Comparison of ENCODE assay signal across 1 cellular context in the genomic region with DNA sequence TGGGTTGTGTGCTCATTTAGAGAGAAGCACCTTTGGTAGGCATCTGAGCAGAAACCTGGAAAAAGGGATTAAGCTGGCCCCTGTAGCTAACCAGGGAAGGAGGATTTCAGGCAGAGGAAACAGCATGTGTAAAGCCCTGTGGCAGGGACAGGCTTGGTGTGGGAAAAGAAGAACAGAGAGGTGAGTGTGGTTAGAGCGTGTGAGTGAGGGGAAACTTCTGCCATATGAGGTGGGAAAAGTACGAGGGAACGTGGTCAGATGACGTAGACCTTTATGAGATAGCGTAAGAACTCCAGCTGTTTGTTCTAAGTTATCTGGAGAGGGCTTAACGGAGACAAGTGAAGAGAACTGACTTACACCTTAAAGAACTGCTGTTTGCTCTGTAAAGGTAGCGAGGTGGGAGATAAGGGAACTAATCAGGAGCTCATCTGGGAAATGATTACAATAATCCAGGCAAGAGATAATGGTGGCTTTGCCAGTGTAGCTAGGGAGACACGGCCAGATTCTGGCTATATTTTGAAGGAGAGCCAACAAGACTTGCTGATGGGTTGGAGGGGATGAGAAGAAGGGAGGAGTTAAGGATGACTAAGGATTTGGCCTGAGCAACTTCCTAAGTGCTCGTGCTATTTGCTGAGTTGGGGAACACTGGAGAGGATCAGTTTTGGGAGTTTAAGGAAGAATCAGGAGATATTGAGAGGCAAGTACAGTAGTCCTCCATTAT.
TF ChIP-seq lines count a peak whose summit lies in the region.

No MANE protein-coding gene starts in this region.

TF ChIP-seq in HEK293, 187 proteins besides CTCF, POLR2A, EP300 and RAD21 (continued from another document):
- TF ChIP-seq, protein P1, sequence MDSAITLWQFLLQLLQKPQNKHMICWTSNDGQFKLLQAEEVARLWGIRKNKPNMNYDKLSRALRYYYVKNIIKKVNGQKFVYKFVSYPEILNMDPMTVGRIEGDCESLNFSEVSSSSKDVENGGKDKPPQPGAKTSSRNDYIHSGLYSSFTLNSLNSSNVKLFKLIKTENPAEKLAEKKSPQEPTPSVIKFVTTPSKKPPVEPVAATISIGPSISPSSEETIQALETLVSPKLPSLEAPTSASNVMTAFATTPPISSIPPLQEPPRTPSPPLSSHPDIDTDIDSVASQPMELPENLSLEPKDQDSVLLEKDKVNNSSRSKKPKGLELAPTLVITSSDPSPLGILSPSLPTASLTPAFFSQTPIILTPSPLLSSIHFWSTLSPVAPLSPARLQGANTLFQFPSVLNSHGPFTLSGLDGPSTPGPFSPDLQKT (IDR thresholded peaks at IDR 0.05; ENCODE audit: borderline replicate concordance, low read depth, low read length), result no peak
- TF ChIP-seq ZNF621 (tag by site-specific recombination; IDR thresholded peaks at IDR 0.05) (no peak), ZNF830 (tag by site-specific recombination; IDR thresholded peaks at IDR 0.05; ENCODE audit: low read depth) (no peak), ZNF391 (tag by site-specific recombination; IDR thresholded peaks at IDR 0.05; ENCODE audit: borderline replicate concordance, low read depth) (no peak), ZSCAN23 (tag by site-specific recombination; IDR thresholded peaks at IDR 0.05) (no peak), ZNF629 (tag by site-specific recombination; IDR thresholded peaks at IDR 0.05) (peak; percentile 62; the same call in 1 of the 2 replicates), ZNF548 (tag by site-specific recombination; IDR thresholded peaks at IDR 0.05) (no peak), ZBTB21 (tag by site-specific recombination; IDR thresholded peaks at IDR 0.05) (peak; percentile 83), ZNF623 (tag by site-specific recombination; IDR thresholded peaks at IDR 0.05) (0 out of 2 replicates have a peak, but pooled peaks have one; percentile 28), KLF9 (tag by site-specific recombination; IDR thresholded peaks at IDR 0.05; ENCODE audit: low read depth) (no peak), ZNF776 (tag by site-specific recombination; IDR thresholded peaks at IDR 0.05; ENCODE audit: borderline replicate concordance) (no peak)
- TF ChIP-seq, protein P2, sequence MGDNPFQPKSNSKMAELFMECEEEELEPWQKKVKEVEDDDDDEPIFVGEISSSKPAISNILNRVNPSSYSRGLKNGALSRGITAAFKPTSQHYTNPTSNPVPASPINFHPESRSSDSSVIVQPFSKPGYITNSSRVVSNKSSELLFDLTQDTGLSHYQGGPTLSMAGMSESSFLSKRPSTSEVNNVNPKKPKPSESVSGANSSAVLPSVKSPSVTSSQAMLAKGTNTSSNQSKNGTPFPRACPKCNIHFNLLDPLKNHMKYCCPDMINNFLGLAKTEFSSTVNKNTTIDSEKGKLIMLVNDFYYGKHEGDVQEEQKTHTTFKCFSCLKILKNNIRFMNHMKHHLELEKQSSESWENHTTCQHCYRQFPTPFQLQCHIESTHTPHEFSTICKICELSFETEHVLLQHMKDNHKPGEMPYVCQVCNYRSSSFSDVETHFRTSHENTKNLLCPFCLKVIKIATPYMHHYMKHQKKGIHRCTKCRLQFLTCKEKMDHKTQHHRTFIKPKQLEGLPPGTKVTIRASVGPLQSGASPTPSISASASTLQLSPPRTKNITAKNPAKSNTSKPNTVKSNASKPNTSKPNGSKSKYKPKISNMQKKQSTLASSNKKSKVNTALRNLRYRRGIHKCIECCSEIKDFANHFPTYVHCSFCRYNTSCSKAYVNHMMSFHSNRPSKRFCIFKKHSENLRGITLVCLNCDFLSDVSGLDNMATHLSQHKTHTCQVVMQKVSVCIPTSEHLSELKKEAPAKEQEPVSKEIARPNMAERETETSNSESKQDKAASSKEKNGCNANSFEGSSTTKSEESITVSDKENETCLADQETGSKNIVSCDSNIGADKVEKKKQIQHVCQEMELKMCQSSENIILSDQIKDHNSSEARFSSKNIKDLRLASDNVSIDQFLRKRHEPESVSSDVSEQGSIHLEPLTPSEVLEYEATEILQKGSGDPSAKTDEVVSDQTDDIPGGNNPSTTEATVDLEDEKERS (tag by site-specific recombination; IDR thresholded peaks at IDR 0.05), result no peak
- TF ChIP-seq, protein P3, sequence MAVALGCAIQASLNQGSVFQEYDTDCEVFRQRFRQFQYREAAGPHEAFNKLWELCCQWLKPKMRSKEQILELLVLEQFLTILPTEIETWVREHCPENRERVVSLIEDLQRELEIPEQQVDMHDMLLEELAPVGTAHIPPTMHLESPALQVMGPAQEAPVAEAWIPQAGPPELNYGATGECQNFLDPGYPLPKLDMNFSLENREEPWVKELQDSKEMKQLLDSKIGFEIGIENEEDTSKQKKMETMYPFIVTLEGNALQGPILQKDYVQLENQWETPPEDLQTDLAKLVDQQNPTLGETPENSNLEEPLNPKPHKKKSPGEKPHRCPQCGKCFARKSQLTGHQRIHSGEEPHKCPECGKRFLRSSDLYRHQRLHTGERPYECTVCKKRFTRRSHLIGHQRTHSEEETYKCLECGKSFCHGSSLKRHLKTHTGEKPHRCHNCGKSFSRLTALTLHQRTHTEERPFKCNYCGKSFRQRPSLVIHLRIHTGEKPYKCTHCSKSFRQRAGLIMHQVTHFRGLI (tag by site-specific recombination; IDR thresholded peaks at IDR 0.05), result no peak
